8 cellular contexts compared by ENCODE assay signal in the genomic region with DNA sequence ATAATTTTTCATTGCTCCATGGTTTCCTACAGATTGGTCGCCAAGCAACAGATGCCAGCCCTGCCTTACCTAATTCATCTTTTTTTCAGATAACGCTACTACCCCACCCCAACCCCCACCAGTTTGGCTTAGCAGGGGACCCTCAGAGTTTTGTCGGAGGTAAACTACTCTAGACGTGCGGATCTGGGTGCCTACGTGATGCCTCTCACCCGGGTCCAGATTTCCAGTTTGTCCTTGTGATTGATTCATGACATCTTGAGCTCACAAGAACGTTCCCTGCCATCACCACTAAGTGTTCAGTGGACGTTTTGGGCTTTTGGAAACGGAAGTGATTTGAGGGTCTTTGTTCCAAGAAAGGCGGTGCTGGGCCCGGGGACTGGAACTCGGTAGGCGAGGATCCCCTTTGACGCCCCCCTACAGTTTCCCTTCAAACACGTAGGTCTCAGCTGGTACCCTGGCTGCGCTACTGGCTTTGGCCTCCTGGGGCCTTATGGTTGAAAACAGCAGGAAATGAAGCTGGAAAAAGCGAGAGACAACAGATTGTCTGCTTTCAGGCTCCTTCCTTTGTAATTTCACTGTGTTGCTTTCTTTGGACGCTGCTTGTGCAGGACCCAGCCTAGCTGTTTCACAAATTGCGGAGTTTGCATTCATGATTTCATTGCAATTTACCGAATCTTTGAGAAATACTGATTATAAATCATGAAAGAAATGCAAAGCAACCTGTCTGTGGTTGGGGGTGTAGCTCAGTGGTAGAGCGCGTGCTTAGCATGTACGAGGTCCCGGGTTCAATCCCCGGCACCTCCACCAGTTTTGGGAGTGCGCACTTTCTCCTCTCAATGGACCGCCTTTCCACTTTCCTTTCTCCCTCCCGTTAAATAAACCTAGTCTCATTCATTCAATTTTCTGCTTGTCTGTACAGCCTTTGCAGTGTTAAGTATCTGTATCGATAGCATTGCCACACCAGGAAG.
A peak's percentile ranks its signal among the peaks of the same experiment; 100 is the strongest.
DNase-seq lines count a peak whose midpoint lies in the region; ATAC-seq, FAIRE-seq and TF ChIP-seq lines count a peak whose summit lies in the region.

No MANE protein-coding gene starts in this region.

- peak overlapping the region; percentile 22 for H4K8ac ChIP-seq in mesenchymal stem cell (ENCODE audit: low read length)

- CTCF ChIA-PET in activated naive CD4-positive, alpha-beta T cell treated with anti-CD3 and anti-CD28 coated beads, Interleukin-2, amount 10 ng/mL, durations not matched to agents 7 days and 5 days (lab: Charles Lee): interaction anchor here (1.0 to 1.2 kb wide), 2 partner anchors 20 to 251 kb away, joined by 3 to 4 read pairs; a partner anchor contains a TSS

- no peaks in the 10 kb centered on the region for H3K9me3 ChIP-seq in mesenchymal stem cell (ENCODE audit: control insufficient read depth, low read length)

- no peak overlapping the region for H3K4me3 Mint-ChIP-seq in activated naive CD4-positive, alpha-beta T cell treated with anti-CD3 and anti-CD28 coated beads, Interleukin-2, amount 10 ng/mL, durations not matched to agents 7 days and 5 days

- peak overlapping the region; percentile 94 for H3K4me2 ChIP-seq in mesenchymal stem cell (ENCODE audit: low read length, poor library complexity, severe bottlenecking)

- H2BK120ac ChIP-seq in mesenchymal stem cell (ENCODE audit: low read depth, low read length): no peak overlapping the region

- H3K27me3 Mint-ChIP-seq in activated naive CD4-positive, alpha-beta T cell treated with anti-CD3 and anti-CD28 coated beads, Interleukin-2, amount 10 ng/mL, durations not matched to agents 7 days and 5 days: peaks cover 44% of the 10 kb centered on the region

- peak overlapping the region; percentile 34 for H3K4me3 ChIP-seq in bronchial epithelial cell (ENCODE audit: low read depth, low read length)
- peak overlapping the region; percentile 12 to 70 for H3K4me3 ChIP-seq in mesenchymal stem cell (ENCODE audit: insufficient read depth in 1 of 2, low read depth in 1 of 2, low read length in 2 of 2)

- H3K14ac ChIP-seq in mesenchymal stem cell (ENCODE audit: low read length in 2 of 2): no peak overlapping the region

- DNase-seq in activated naive CD4-positive, alpha-beta T cell treated with Interleukin-2 at 50 U/mL for 16 hours: peak; percentile 15
- DNase-seq in activated naive CD4-positive, alpha-beta T cell treated with anti-CD3 and anti-CD28 coated beads, Interleukin-2, amount 10 ng/mL, durations not matched to agents 7 days and 5 days: no peak
- DNase-seq in KBM-7: peak; percentile 89
- DNase-seq in RPMI8226: peak; percentile 62
- DNase-seq in bronchial epithelial cell (ENCODE audit: low read depth): peak; percentile 64
- DNase-seq in mesenchymal stem cell: peak; percentile 74

- H2AFZ ChIP-seq in mesenchymal stem cell (ENCODE audit: low read depth, low read length): peak overlapping the region; percentile 88

- 3% methylated on average over 21 of the region's 30 CpGs for WGBS in mesenchymal stem cell

- peaks cover 5% of the 10 kb centered on the region for H3K4me1 Mint-ChIP-seq in activated naive CD4-positive, alpha-beta T cell treated with anti-CD3 and anti-CD28 coated beads, Interleukin-2, amount 10 ng/mL, durations not matched to agents 7 days and 5 days

- H3K9ac ChIP-seq in mesenchymal stem cell (ENCODE audit: low read length): peak overlapping the region; percentile 50

- H3K27ac ChIP-seq in mesenchymal stem cell (ENCODE audit: low read length, poor library complexity, severe bottlenecking): no peak overlapping the region

- H3K36me3 ChIP-seq in bronchial epithelial cell (ENCODE audit: control insufficient read depth, insufficient read depth, low read length): no peaks in the 10 kb centered on the region
- no peaks in the 10 kb centered on the region for H3K36me3 ChIP-seq in mesenchymal stem cell (ENCODE audit: control insufficient read depth in 1 of 2, insufficient read depth in 2 of 2, low read depth in 1 of 2, low read length in 2 of 2)

- no peak overlapping the region for H3K23ac ChIP-seq in mesenchymal stem cell (ENCODE audit: low read length in 2 of 2)

- in situ Hi-C loops in KBM-7 (cut with MboI; ENCODE audit: low pct_unique_long_range_greater_than_20kb, low sequenced_read_pairs): no loop called here

- ATAC-seq in HG02870 (IDR thresholded peaks at IDR 0.05; ENCODE audit: unreplicated experiment): no peak
- ATAC-seq in HG03025 (IDR thresholded peaks at IDR 0.05; ENCODE audit: low FRiP score, unreplicated experiment): no peak

- H3K27me3 ChIP-seq in bronchial epithelial cell (ENCODE audit: control insufficient read depth, insufficient read depth, low read length): no peaks in the 10 kb centered on the region
- no peaks in the 10 kb centered on the region for H3K27me3 ChIP-seq in mesenchymal stem cell (ENCODE audit: control insufficient read depth in 1 of 2, insufficient read depth in 1 of 2, low read length in 2 of 2)

- no peak overlapping the region for H3K4ac ChIP-seq in mesenchymal stem cell (ENCODE audit: low read depth in 1 of 2, low read length in 2 of 2)

- no peak overlapping the region for H2BK15ac ChIP-seq in mesenchymal stem cell (ENCODE audit: low read depth, poor library complexity, severe bottlenecking)

- TF ChIP-seq CTCF in bronchial epithelial cell (IDR thresholded peaks at IDR 0.05; ENCODE audit: insufficient read depth, low read length, severe bottlenecking): no peak

- peaks cover 5% of the 10 kb centered on the region for H3K4me1 ChIP-seq in mesenchymal stem cell (ENCODE audit: control insufficient read depth, insufficient read depth, low read depth, low read length)

- no peaks in the 10 kb centered on the region for H3K36me3 Mint-ChIP-seq in activated naive CD4-positive, alpha-beta T cell treated with anti-CD3 and anti-CD28 coated beads, Interleukin-2, amount 10 ng/mL, durations not matched to agents 7 days and 5 days

- no peaks in the 10 kb centered on the region for H3K9me3 Mint-ChIP-seq in activated naive CD4-positive, alpha-beta T cell treated with anti-CD3 and anti-CD28 coated beads, Interleukin-2, amount 10 ng/mL, durations not matched to agents 7 days and 5 days

- H2AK5ac ChIP-seq in mesenchymal stem cell (ENCODE audit: low read length, severe bottlenecking): no peak overlapping the region

- H2BK5ac ChIP-seq in mesenchymal stem cell (ENCODE audit: low read depth, low read length, poor library complexity, severe bottlenecking): no peak overlapping the region

- H4K91ac ChIP-seq in mesenchymal stem cell (ENCODE audit: low read length): no peak overlapping the region

- H3K27ac Mint-ChIP-seq in activated naive CD4-positive, alpha-beta T cell treated with anti-CD3 and anti-CD28 coated beads, Interleukin-2, amount 10 ng/mL, durations not matched to agents 7 days and 5 days: no peak overlapping the region

- no peak overlapping the region for H3K18ac ChIP-seq in mesenchymal stem cell (ENCODE audit: low read depth in 1 of 2, low read length in 2 of 2)

- FAIRE-seq in bronchial epithelial cell (lab: Jason Lieb, UNC): no peak

- H2BK12ac ChIP-seq in mesenchymal stem cell (ENCODE audit: low read length in 2 of 2): no peak overlapping the region

- no peaks in the 10 kb centered on the region for H3K79me1 ChIP-seq in mesenchymal stem cell (replicated peaks; ENCODE audit: low read length, poor library complexity, severe bottlenecking)
